14 cellular contexts compared by ENCODE assay signal in the genomic region with DNA sequence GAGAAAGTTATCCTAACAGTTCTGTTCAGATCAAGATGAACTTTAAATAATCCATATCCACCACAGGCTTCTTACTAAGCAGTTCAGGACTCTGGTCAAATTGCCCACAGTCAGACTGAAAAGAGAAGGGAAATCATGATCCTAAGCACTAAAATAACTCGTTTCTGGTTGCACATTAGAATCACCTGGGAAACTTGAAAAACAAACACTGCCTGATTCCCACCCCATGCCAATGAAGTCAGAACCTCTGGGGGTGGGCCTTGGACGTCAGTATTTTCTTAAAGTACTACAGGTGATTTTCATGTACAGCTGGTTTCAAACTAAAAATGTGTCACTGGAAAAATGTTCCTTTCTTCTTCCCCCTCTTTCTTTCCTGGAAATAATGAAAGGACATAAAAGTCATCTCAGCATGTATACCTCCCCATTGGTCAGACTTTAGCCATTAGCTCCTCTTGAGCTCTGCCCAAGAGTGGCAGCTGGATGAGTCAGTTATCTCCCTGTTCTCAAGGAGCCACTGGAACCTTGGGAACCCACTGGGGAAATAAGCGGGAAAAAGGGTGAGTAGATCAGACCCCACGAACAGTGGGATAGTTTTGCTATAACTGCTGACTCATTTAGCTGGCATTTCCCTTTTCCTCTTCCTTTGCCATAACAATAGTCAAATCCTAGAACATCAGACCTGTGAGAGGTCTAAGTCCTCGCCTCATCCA.
A peak's percentile ranks its signal among the peaks of the same experiment; 100 is the strongest.
DNase-seq lines count a peak whose midpoint lies in the region; ATAC-seq lines count a peak whose summit lies in the region.
"Had no signal": no experiment of that assay in that cellular context is flagged by ENCODE, and none has a peak within 500 bp of the region (broad histone marks: within the 10 kb centered on the region; RNA-seq: fewer than 3 reads in every experiment).

No MANE protein-coding gene starts in this region.

- peaks cover 15 to 16% of the 10 kb centered on the region in 2 donors for H3K9me3 Mint-ChIP-seq in stimulated activated naive CD8-positive, alpha-beta T cell treated with anti-CD3 and anti-CD28 coated beads, Interleukin-15, amount 100 ng/mL, for 72 hours
- H3K9me3 Mint-ChIP-seq in naive thymus-derived CD4-positive, alpha-beta T cell, result peaks cover 0 to 26% (median 12%) of the 10 kb centered on the region in 11 donors

- H3K4me3 ChIP-seq in skeletal muscle cell (ENCODE audit: low read depth, low read length), result no peak overlapping the region
- no peak overlapping the region for H3K4me3 ChIP-seq in naive thymus-derived CD4-positive, alpha-beta T cell (ENCODE audit: low read length)
- H3K4me3 ChIP-seq: tibial artery had no signal

- CTCF ChIA-PET in naive thymus-derived CD4-positive, alpha-beta T cell (lab: Charles Lee), result no interaction called here

- H3K36me3 ChIP-seq in naive thymus-derived CD4-positive, alpha-beta T cell (ENCODE audit: control insufficient read depth in 2 of 3, insufficient read depth in 3 of 3, low read length in 3 of 3), result no peaks in the 10 kb centered on the region
- H3K36me3 ChIP-seq: tibial artery had no signal

- no peak for ATAC-seq in stimulated activated naive CD8-positive, alpha-beta T cell treated with anti-CD3 and anti-CD28 coated beads, Interleukin-15, amount 100 ng/mL, for 72 hours
- no peak for ATAC-seq in naive thymus-derived CD4-positive, alpha-beta T cell
- ATAC-seq: activated CD4-positive, alpha-beta T cell treated with anti-CD3 and anti-CD28 coated beads for 36 hours had no signal

- no peaks in the 10 kb centered on the region for H3K4me1 Mint-ChIP-seq in stimulated activated naive CD8-positive, alpha-beta T cell treated with anti-CD3 and anti-CD28 coated beads, Interleukin-15, amount 100 ng/mL, for 72 hours
- peaks cover 0 to 4% (median 0%) of the 10 kb centered on the region in 7 donors for H3K4me1 Mint-ChIP-seq in naive thymus-derived CD4-positive, alpha-beta T cell

- intact Hi-C loops in naive thymus-derived CD4-positive, alpha-beta T cell (cut with micrococcal nuclease), result no loop called here

- peaks cover 0 to 22% (median 7%) of the 10 kb centered on the region in 5 donors for H3K36me3 Mint-ChIP-seq in naive thymus-derived CD4-positive, alpha-beta T cell
- H3K36me3 Mint-ChIP-seq: brain had no signal

- POLR2A ChIA-PET in naive thymus-derived CD4-positive, alpha-beta T cell (lab: Charles Lee), result no interaction called here

- peaks cover 45% of the 10 kb centered on the region for H3K27me3 Mint-ChIP-seq in stimulated activated naive CD8-positive, alpha-beta T cell treated with anti-CD3 and anti-CD28 coated beads, Interleukin-15, amount 100 ng/mL, for 72 hours
- H3K27me3 Mint-ChIP-seq in naive thymus-derived CD4-positive, alpha-beta T cell, result peaks cover 0 to 24% (median 5%) of the 10 kb centered on the region in 5 donors
- H3K27me3 Mint-ChIP-seq: brain had no signal

- no peak overlapping the region for H3K4me3 Mint-ChIP-seq in stimulated activated naive CD8-positive, alpha-beta T cell treated with anti-CD3 and anti-CD28 coated beads, Interleukin-15, amount 100 ng/mL, for 72 hours
- no peak overlapping the region for H3K4me3 Mint-ChIP-seq in naive thymus-derived CD4-positive, alpha-beta T cell
- H3K4me3 Mint-ChIP-seq: activated CD4-positive, alpha-beta T cell treated with anti-CD3 and anti-CD28 coated beads for 36 hours; brain had no signal

- no peak overlapping the region for H3K27ac Mint-ChIP-seq in stimulated activated naive CD8-positive, alpha-beta T cell treated with anti-CD3 and anti-CD28 coated beads, Interleukin-15, amount 100 ng/mL, for 72 hours
- H3K27ac Mint-ChIP-seq in naive thymus-derived CD4-positive, alpha-beta T cell, result no peak overlapping the region
- H3K27ac Mint-ChIP-seq: activated CD4-positive, alpha-beta T cell treated with anti-CD3 and anti-CD28 coated beads for 36 hours; brain had no signal

- H3K9me3 ChIP-seq in naive thymus-derived CD4-positive, alpha-beta T cell (ENCODE audit: control insufficient read depth in 2 of 3, low read length in 3 of 3), result peaks cover 0 to under 1% (median 0%) of the 10 kb centered on the region in 3 experiments

- no peaks in the 10 kb centered on the region for H3K27me3 ChIP-seq in naive thymus-derived CD4-positive, alpha-beta T cell (ENCODE audit: control insufficient read depth in 2 of 2, insufficient read depth in 2 of 2, low read length in 2 of 2)
- H3K27me3 ChIP-seq: tibial artery had no signal

- H3K4me1 ChIP-seq in naive thymus-derived CD4-positive, alpha-beta T cell (ENCODE audit: control insufficient read depth in 2 of 2, insufficient read depth in 2 of 2, low read length in 2 of 2), result no peaks in the 10 kb centered on the region

- DNase-seq in DMS53 (lab: John Stamatoyannopoulos, UW) (peak; percentile 46), DMS53 treated with DMSO at 0.1 percent for 48 hours (lab: John Stamatoyannopoulos, UW; ENCODE audit: unreplicated experiment) (no peak), T1000 (lab: John Stamatoyannopoulos, UW) (peak; percentile 36), fibroblast of peridontal ligament (ENCODE audit: extremely low read depth) (peak; percentile 45), skeletal muscle cell (ENCODE audit: low read depth) (peak; percentile 74), NCI-H1417 (lab: John Stamatoyannopoulos, UW) (no peak)
- no peak for DNase-seq in stimulated activated naive CD8-positive, alpha-beta T cell treated with anti-CD3 and anti-CD28 coated beads, Interleukin-15, amount 100 ng/mL, for 72 hours
- no peak for DNase-seq in naive thymus-derived CD4-positive, alpha-beta T cell
- DNase-seq: activated CD4-positive, alpha-beta T cell treated with anti-CD3 and anti-CD28 coated beads for 36 hours; NCI-H2107; T-helper 1 cell; tibial artery had no signal

- H3K27ac ChIP-seq in naive thymus-derived CD4-positive, alpha-beta T cell (ENCODE audit: low read depth, low read length), result no peak overlapping the region
- H3K27ac ChIP-seq: 22Rv1, tibial artery had no signal

Comparison
In these comparisons a context has a peak if more than half of its experiments do, and no peak if none do; other contexts are left out.
1. DNase-seq: peak in DMS53 (single experiment), T1000 (single experiment), fibroblast of peridontal ligament (single experiment) and skeletal muscle cell (single experiment); none in DMS53 treated with DMSO at 0.1 percent for 48 hours (single experiment), stimulated activated naive CD8-positive, alpha-beta T cell treated with anti-CD3 and anti-CD28 coated beads, Interleukin-15, amount 100 ng/mL, for 72 hours (0 of 2), naive thymus-derived CD4-positive, alpha-beta T cell (0 of 9) and NCI-H1417 (0 of 3).